12 cellular contexts compared by ENCODE assay signal in the genomic region with DNA sequence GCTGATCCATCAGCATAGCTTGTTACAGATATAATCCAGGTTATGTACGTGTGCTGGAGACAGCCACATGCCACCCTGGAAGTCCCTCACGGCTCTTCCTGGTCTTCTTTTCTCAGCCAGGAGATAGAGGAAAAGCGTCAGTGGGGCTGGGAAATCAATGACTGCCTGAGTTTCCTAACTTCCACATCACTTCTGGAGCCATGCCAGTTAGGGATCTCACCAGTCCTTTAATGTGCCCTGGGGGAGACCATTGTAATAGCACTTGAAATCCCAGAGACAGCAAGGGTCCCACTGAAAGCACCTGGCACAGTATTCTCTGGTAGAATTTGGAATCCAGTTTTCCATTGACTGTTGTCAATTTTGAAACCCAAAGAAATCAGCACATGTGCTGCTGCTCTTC. TPM values are rescaled to one million over a fixed set of nuclear protein-coding genes. Genes with fewer than 3 reads are reported as not detected.
DNase-seq lines count a peak whose midpoint lies in the region; ATAC-seq, FAIRE-seq and TF ChIP-seq lines count a peak whose summit lies in the region.
"Had no signal": no experiment of that assay in that cellular context is flagged by ENCODE, and none has a peak within 500 bp of the region (broad histone marks: within the 10 kb centered on the region; RNA-seq: fewer than 3 reads in every experiment).

No MANE protein-coding gene starts in this region.

- H3K4me3 Mint-ChIP-seq in HFFc6, result peak overlapping the region; percentile 89; the same call in 1 of the 2 replicates
- H3K4me3 Mint-ChIP-seq in activated naive CD8-positive, alpha-beta T cell treated with anti-CD3 and anti-CD28 coated beads, Interleukin-2, amount 50 U/mL, for 24 hours, result peak overlapping the region; percentile 94

- DNase-seq in NCI-H748 (lab: John Stamatoyannopoulos, UW; ENCODE audit: unreplicated experiment) (peak; percentile 64), NCI-H748 treated with DMSO at 0.1 percent for 48 hours (lab: John Stamatoyannopoulos, UW) (no peak), HFFc6 (no peak), gastrocnemius medialis (no peak), mesenteric fat pad (ENCODE audit: low spot score) (no peak), sciatic nerve (ENCODE audit: low spot score) (no peak), H54 (ENCODE audit: insufficient read length, low spot score) (no peak)
- no peak for DNase-seq in activated naive CD8-positive, alpha-beta T cell treated with anti-CD3 and anti-CD28 coated beads, Interleukin-2, amount 50 U/mL, for 24 hours
- DNase-seq: stimulated activated CD4-positive, alpha-beta T cell treated with anti-CD3 and anti-CD28 coated beads, Interleukin-2, amount 100 ng/mL, for 24 hours had no signal

- H3K9me3 ChIP-seq in gastrocnemius medialis, result no peaks in the 10 kb centered on the region
- H3K9me3 ChIP-seq: mucosa of descending colon had no signal

- no peaks in the 10 kb centered on the region; the same call in 1 of the 2 replicates for H3K9me3 Mint-ChIP-seq in HFFc6
- H3K9me3 Mint-ChIP-seq in activated naive CD8-positive, alpha-beta T cell treated with anti-CD3 and anti-CD28 coated beads, Interleukin-2, amount 50 U/mL, for 24 hours, result no peaks in the 10 kb centered on the region

- peaks cover 66% of the 10 kb centered on the region for H3K4me1 Mint-ChIP-seq in HFFc6 (ENCODE audit: low read depth)
- peaks cover 53% of the 10 kb centered on the region for H3K4me1 Mint-ChIP-seq in activated naive CD8-positive, alpha-beta T cell treated with anti-CD3 and anti-CD28 coated beads, Interleukin-2, amount 50 U/mL, for 24 hours

- TF ChIP-seq CTCF in HFFc6 (IDR thresholded peaks at IDR 0.05), result 0 out of 2 replicates have a peak, but pooled peaks have one; percentile 8
- no peak for TF ChIP-seq CTCF in gastrocnemius medialis (IDR thresholded peaks at IDR 0.05 in 4 of 5, conservative IDR thresholded peaks at IDR 0.05 in 1 of 5)

- peak overlapping the region; percentile 87 for H3K27ac Mint-ChIP-seq in HFFc6
- H3K27ac Mint-ChIP-seq in activated naive CD8-positive, alpha-beta T cell treated with anti-CD3 and anti-CD28 coated beads, Interleukin-2, amount 50 U/mL, for 24 hours, result peak overlapping the region; percentile 97

- peaks cover 8% of the 10 kb centered on the region for H3K27me3 Mint-ChIP-seq in HFFc6 (ENCODE audit: insufficient read depth)
- no peaks in the 10 kb centered on the region for H3K27me3 Mint-ChIP-seq in activated naive CD8-positive, alpha-beta T cell treated with anti-CD3 and anti-CD28 coated beads, Interleukin-2, amount 50 U/mL, for 24 hours

- peak overlapping the region; percentile 71 to 91 (median 87) for H3K27ac ChIP-seq in gastrocnemius medialis

- in situ Hi-C loops in gastrocnemius medialis (cut with MboI; ENCODE audit: low sequenced_read_pairs in 4 of 4), result no loop called here

- no peak overlapping the region for H3K4me3 ChIP-seq in gastrocnemius medialis
- H3K4me3 ChIP-seq: mucosa of descending colon had no signal

- peaks cover 19% of the 10 kb centered on the region for H3K36me3 Mint-ChIP-seq in HFFc6 (ENCODE audit: low read depth)
- no peaks in the 10 kb centered on the region for H3K36me3 Mint-ChIP-seq in activated naive CD8-positive, alpha-beta T cell treated with anti-CD3 and anti-CD28 coated beads, Interleukin-2, amount 50 U/mL, for 24 hours (ENCODE audit: low read depth)

- intact Hi-C loops in gastrocnemius medialis (cut with DNase I; ENCODE audit: low total_unique reads), result no loop called here
- intact Hi-C loops in sciatic nerve (cut with DNase I), result no loop called here

- ATAC-seq in activated naive CD8-positive, alpha-beta T cell treated with anti-CD3 and anti-CD28 coated beads, Interleukin-2, amount 50 U/mL, for 24 hours, result no peak
- ATAC-seq in gastrocnemius medialis, result no peak
- ATAC-seq in sciatic nerve, result no peak
- ATAC-seq: activated CD4-positive, CD25-positive, alpha-beta regulatory T cell treated with anti-CD3 and anti-CD28 coated beads, Interleukin-2, amount 50 U/mL, for 24 hours; gastroesophageal sphincter had no signal

- FAIRE-seq in H54 (lab: Jason Lieb, UNC), result no peak

- H3K27me3 ChIP-seq in gastrocnemius medialis, result peaks cover 0 to 17% (median 0%) of the 10 kb centered on the region in 3 donors

- peaks cover 2 to 8% of the 10 kb centered on the region in 2 donors for H3K4me1 ChIP-seq in gastrocnemius medialis

- TF ChIP-seq POLR2A in gastrocnemius medialis (IDR thresholded peaks at IDR 0.05), result no peak
- no peak for TF ChIP-seq POLR2A in H54 (IDR thresholded peaks at IDR 0.05; ENCODE audit: low read depth, low read length)

- H3K36me3 ChIP-seq in gastrocnemius medialis, result no peaks in the 10 kb centered on the region
- H3K36me3 ChIP-seq: gastroesophageal sphincter had no signal

RNA-seq across cellular contexts. Expression of gene ANXA2R, which starts 29.2 kb away (rescaled TPM):
- 1 to 10 TPM in 3 of 6 experiments, under 1 TPM in 3; 0.85 to 1.5 (median 1.1) TPM for total RNA-seq in HFFc6 (2021; fragmentation: NEBNext Ultra II Directional; extraction: Animal tissue kit (Norgen Biotek cat#: 25700))
- total RNA-seq in gastrocnemius medialis, result 1 to 10 TPM; 1.1 to 3.3 (median 1.4) TPM
- total RNA-seq in mesenteric fat pad, result 2.0 TPM
- 5.7 TPM for total RNA-seq in sciatic nerve
